ENCODE assay signal across 15 cellular contexts in the genomic region with DNA sequence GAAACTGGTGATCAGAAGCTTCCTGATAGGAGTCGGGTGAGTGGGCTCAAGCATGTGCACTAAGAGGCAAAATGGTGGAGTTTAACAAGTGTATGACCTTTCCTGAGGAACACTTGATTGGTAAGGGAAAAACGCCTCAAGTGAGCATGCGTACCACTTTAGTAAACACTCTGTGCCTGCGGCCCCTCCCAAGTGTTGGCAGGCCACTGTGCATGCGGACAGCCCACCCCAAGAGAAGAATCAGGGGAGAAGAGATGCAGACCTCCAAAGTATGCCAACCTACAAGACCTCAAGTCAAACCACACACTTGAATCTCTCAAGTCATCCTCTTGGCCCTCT.
DNase-seq lines count a peak whose midpoint lies in the region; ATAC-seq, FAIRE-seq and TF ChIP-seq lines count a peak whose summit lies in the region.
"Had no signal": no experiment of that assay in that cellular context is flagged by ENCODE, and none has a peak within 500 bp of the region (broad histone marks: within the 10 kb centered on the region; RNA-seq: fewer than 3 reads in every experiment).

No MANE protein-coding gene starts in this region.

- no peak overlapping the region for H2BK12ac ChIP-seq in H9 (ENCODE audit: insufficient read length, low read depth, low read length)

- peaks cover 47 to 48% of the 10 kb centered on the region in 2 experiments for H3K4me1 Mint-ChIP-seq in H9
- H3K4me1 Mint-ChIP-seq: B cell had no signal

- no peak overlapping the region for H2AFZ ChIP-seq in H9 (ENCODE audit: low read length)
- peak overlapping the region; percentile 17; the same call in 1 of the 2 replicates for H2AFZ ChIP-seq in K562 (ENCODE audit: low read depth, low read length)
- H2AFZ ChIP-seq: GM23248 had no signal

- no peak overlapping the region for H3K14ac ChIP-seq in H9 (ENCODE audit: insufficient read depth, low read length)

- no peak overlapping the region for H4K8ac ChIP-seq in H9 (replicated peaks; ENCODE audit: insufficient read length, low read depth, low read length)

- no peak for FAIRE-seq in K562 (lab: Jason Lieb, UNC)
- FAIRE-seq: GM12892, GM18507 had no signal

- H3K79me1 ChIP-seq in H9 (ENCODE audit: insufficient read depth, low read depth, low read length, poor library complexity, severe bottlenecking), result no peaks in the 10 kb centered on the region

- H4K91ac ChIP-seq in H9 (ENCODE audit: insufficient read length, low read depth, low read length), result no peak overlapping the region

- H3K9ac ChIP-seq in H9 (ENCODE audit: extremely low read depth, insufficient read length, low read length) (no peak overlapping the region), K562 (ENCODE audit: insufficient read depth in 1 of 2, low read depth in 2 of 2, low read length in 2 of 2) (no peak overlapping the region), iPS-20b (ENCODE audit: low read depth, low read length) (peak overlapping the region; percentile 5; the same call in 1 of the 2 replicates)
- H3K9ac ChIP-seq: BLaER1 treated with 17β-estradiol and CSF1 and Interleukin-3, amounts not matched to agents 10 nM and 100 nM; GM23248 had no signal

- H4K5ac ChIP-seq in H9 (ENCODE audit: insufficient read length, low read depth, low read length), result no peak overlapping the region

- no peak overlapping the region for H3T11ph ChIP-seq in H9 (ENCODE audit: low read length)

- H2BK15ac ChIP-seq in H9 (ENCODE audit: low read depth, low read length), result no peak overlapping the region

- TF ChIP-seq POLR2A in K562 (conservative IDR thresholded peaks at IDR 0.05), result no peak
- no peak for TF ChIP-seq POLR2A in Peyer's patch (IDR thresholded peaks at IDR 0.05)

- peaks cover 2% of the 10 kb centered on the region for H3K27me3 Mint-ChIP-seq in H9 (ENCODE audit: low read depth)
- H3K27me3 Mint-ChIP-seq: B cell had no signal

- BruUV-seq in K562 (replicated peaks; lab: Mats Ljungman, UMichigan), result no TSS peak

- no peaks in the 10 kb centered on the region for H3K36me3 Mint-ChIP-seq in H9 (ENCODE audit: insufficient read depth in 1 of 3, low read depth in 3 of 3)
- H3K36me3 Mint-ChIP-seq: CD8-positive, alpha-beta T cell had no signal

- intact Hi-C loops in K562 (cut with micrococcal nuclease), result loop anchor here (10.0 kb wide), 1 partner anchor 737 kb away; no protein-coding TSS in a partner anchor

- no CpG with 5 or more reads among the region's 5 CpGs for WGBS in H9 (ENCODE audit: extremely low coverage, insufficient read length, low lambda C conversion rate)
- 0% methylated on average over 5 of the region's 5 CpGs for WGBS in K562 (ENCODE audit: insufficient coverage, low coverage, missing lambda C conversion rate)

- no peak overlapping the region for H2BK120ac ChIP-seq in H9 (ENCODE audit: low read depth, low read length, poor library complexity, severe bottlenecking)

- H3K27ac ChIP-seq in H9 (ENCODE audit: insufficient read length, low read depth, low read length) (no peak overlapping the region), K562 (ENCODE audit: extremely low read depth, low read depth, low read length) (no peak overlapping the region), iPS-20b (ENCODE audit: low read length) (peak overlapping the region; percentile 73), Peyer's patch (no peak overlapping the region)
- H3K27ac ChIP-seq: BLaER1 treated with 17β-estradiol and CSF1 and Interleukin-3, amounts not matched to agents 10 nM and 100 nM; GM23248 had no signal

- H3K4me3 Mint-ChIP-seq in H9, result peak overlapping the region in 1 of 2 experiments; percentile 42; a peak in 1 of 5 replicates
- H3K4me3 Mint-ChIP-seq: B cell; CD8-positive, alpha-beta T cell had no signal

- no peaks in the 10 kb centered on the region for H3K9me3 Mint-ChIP-seq in H9
- H3K9me3 Mint-ChIP-seq: CD8-positive, alpha-beta T cell had no signal

- H2AK5ac ChIP-seq in H9 (ENCODE audit: insufficient read length, low read length), result no peak overlapping the region

- H2BK20ac ChIP-seq in H9 (ENCODE audit: low read depth, low read length, poor library complexity, severe bottlenecking), result no peak overlapping the region

- no peaks in the 10 kb centered on the region for H3K79me2 ChIP-seq in H9 (ENCODE audit: insufficient read depth, low read length)
- H3K79me2 ChIP-seq in K562 (ENCODE audit: control insufficient read depth, insufficient read depth, low read length), result no peaks in the 10 kb centered on the region

- CTCF ChIA-PET in K562 (lab: Yijun Ruan, JAX; ENCODE audit: low intra/inter-chr PET ratio), result no interaction called here

- in situ Hi-C loops in K562 (cut with MboI), result no loop called here

- H3K56ac ChIP-seq in H9 (ENCODE audit: insufficient read length, low read depth, low read length), result no peak overlapping the region

- H3K4me2 ChIP-seq in H9 (ENCODE audit: insufficient read depth, insufficient read length, low read length) (peak overlapping the region; percentile 19), K562 (ENCODE audit: insufficient read depth, low read length) (no peak overlapping the region)
- H3K4me2 ChIP-seq: BLaER1 treated with 17β-estradiol and CSF1 and Interleukin-3, amounts not matched to agents 10 nM and 100 nM had no signal

- H3K4me3 ChIP-seq in K562 (no peak overlapping the region), iPS-20b (ENCODE audit: low read length) (peak overlapping the region; percentile 36; the same call in 1 of the 2 replicates), Peyer's patch (no peak overlapping the region)
- H3K4me3 ChIP-seq: BLaER1 treated with 17β-estradiol and CSF1 and Interleukin-3, amounts not matched to agents 10 nM and 100 nM; GM23248 had no signal

- H3K18ac ChIP-seq in H9 (ENCODE audit: insufficient read length, low read depth, low read length), result no peak overlapping the region

- no peaks in the 10 kb centered on the region for H3K9me1 ChIP-seq in K562 (ENCODE audit: control insufficient read depth, insufficient read depth, low read length)

- H3K23ac ChIP-seq in H9 (ENCODE audit: insufficient read length, low read depth, low read length), result no peak overlapping the region

- no peak for DNase-seq in H9
- DNase-seq in K562 (ENCODE audit: extremely low read depth in 1 of 4, low spot score in 3 of 4), result no peak
- no peak for DNase-seq in iPS-NIHi7 (ENCODE audit: extremely low spot score)
- DNase-seq in Peyer's patch, result no peak
- DNase-seq in NCI-H187 treated with DMSO at 0.1 percent for 48 hours (lab: John Stamatoyannopoulos, UW), result no peak
- DNase-seq: Calu3; CD8-positive, alpha-beta T cell; GDM1; GM23248; H7 had no signal

- H3K4me1 ChIP-seq in H9 (ENCODE audit: insufficient read depth, low read length) (peaks cover 14% of the 10 kb centered on the region), K562 (replicated peaks in 1 of 2; ENCODE audit: control insufficient read depth in 2 of 2, insufficient read depth in 2 of 2, low read length in 2 of 2) (no peaks in the 10 kb centered on the region; a peak in 1 of 5 replicates), iPS-20b (ENCODE audit: insufficient read depth, low read length) (peaks cover 16% of the 10 kb centered on the region), Peyer's patch (no peaks in the 10 kb centered on the region)
- H3K4me1 ChIP-seq: BLaER1 treated with 17β-estradiol and CSF1 and Interleukin-3, amounts not matched to agents 10 nM and 100 nM had no signal

- TF ChIP-seq RAD21 in K562 (CRISPR knock-in tag; conservative IDR thresholded peaks at IDR 0.05 in 1 of 2, IDR thresholded peaks at IDR 0.05 in 1 of 2), result no peak

- no peak for TF ChIP-seq EP300 in K562 (IDR thresholded peaks at IDR 0.05; ENCODE audit: low read length)

- no peak for ATAC-seq in K562
- ATAC-seq: CD8-positive, alpha-beta T cell had no signal

- H3K27ac Mint-ChIP-seq in H9, result no peak overlapping the region
- H3K27ac Mint-ChIP-seq: B cell; CD8-positive, alpha-beta T cell had no signal

- H3K9me3 ChIP-seq in H9 (ENCODE audit: control insufficient read depth, low read depth, low read length), result no peaks in the 10 kb centered on the region
- no peaks in the 10 kb centered on the region for H3K9me3 ChIP-seq in K562 (replicated peaks; ENCODE audit: control insufficient read depth, insufficient read depth, low read depth, low read length)
- no peaks in the 10 kb centered on the region for H3K9me3 ChIP-seq in iPS-20b (ENCODE audit: insufficient read depth, low read depth, low read length)
- no peaks in the 10 kb centered on the region for H3K9me3 ChIP-seq in Peyer's patch
- H3K9me3 ChIP-seq: BLaER1 treated with 17β-estradiol and CSF1 and Interleukin-3, amounts not matched to agents 10 nM and 100 nM had no signal

- H3K4ac ChIP-seq in H9 (ENCODE audit: low read depth, low read length), result no peak overlapping the region

- no peaks in the 10 kb centered on the region for H3K23me2 ChIP-seq in H9 (ENCODE audit: insufficient read length, low read depth, low read length, poor library complexity, severe bottlenecking)

- H3K36me3 ChIP-seq in K562 (ENCODE audit: control insufficient read depth, insufficient read depth, low read length), result no peaks in the 10 kb centered on the region
- no peaks in the 10 kb centered on the region for H3K36me3 ChIP-seq in iPS-20b (ENCODE audit: insufficient read depth, low read depth, low read length)
- H3K36me3 ChIP-seq in Peyer's patch, result no peaks in the 10 kb centered on the region
- H3K36me3 ChIP-seq: BLaER1 treated with 17β-estradiol and CSF1 and Interleukin-3, amounts not matched to agents 10 nM and 100 nM had no signal

- no peak overlapping the region for H2BK5ac ChIP-seq in H9 (ENCODE audit: insufficient read length, low read length)

- H3K27me3 ChIP-seq in H9 (ENCODE audit: insufficient read depth, low read length) (no peaks in the 10 kb centered on the region), K562 (ENCODE audit: control insufficient read depth in 2 of 2, insufficient read depth in 2 of 2, low read length in 2 of 2) (peaks cover 0 to 11% of the 10 kb centered on the region in 2 experiments; a peak in 3 of 5 replicates), iPS-20b (ENCODE audit: insufficient read depth, low read length) (no peaks in the 10 kb centered on the region), Peyer's patch (no peaks in the 10 kb centered on the region)
- H3K27me3 ChIP-seq: BLaER1 treated with 17β-estradiol and CSF1 and Interleukin-3, amounts not matched to agents 10 nM and 100 nM had no signal

- POLR2A ChIA-PET in K562 (lab: Yijun Ruan, JAX), result no interaction called here

- TF ChIP-seq CTCF in H9 (conservative IDR thresholded peaks at IDR 0.05), result no peak
- TF ChIP-seq CTCF in K562 (IDR thresholded peaks at IDR 0.05 in 2 of 3, conservative IDR thresholded peaks at IDR 0.05 in 1 of 3; ENCODE audit: insufficient read depth in 2 of 3, low read depth in 1 of 3, low read length in 3 of 3), result no peak
- TF ChIP-seq CTCF in Peyer's patch (IDR thresholded peaks at IDR 0.05), result no peak

- H4K20me1 ChIP-seq in H9 (ENCODE audit: control insufficient read depth, insufficient read depth, insufficient read length) (no peaks in the 10 kb centered on the region), K562 (replicated peaks; ENCODE audit: control insufficient read depth, insufficient read depth, low read length) (no peaks in the 10 kb centered on the region)
- H4K20me1 ChIP-seq: BLaER1 treated with 17β-estradiol and CSF1 and Interleukin-3, amounts not matched to agents 10 nM and 100 nM had no signal

TF ChIP-seq in K562, 482 proteins besides CTCF, POLR2A, EP300 and RAD21 (continues in another document):
- TF ChIP-seq TEAD2 (tag; IDR thresholded peaks at IDR 0.05), result no peak
